ENCODE assay signal across 8 cellular contexts in genomic region chr7:17298102-17298839, GRCh38. TPM values are rescaled to one million over a fixed set of nuclear protein-coding genes. Genes with fewer than 3 reads are reported as not detected.
DNase-seq lines count a peak whose midpoint lies in the region; ATAC-seq, FAIRE-seq and TF ChIP-seq lines count a peak whose summit lies in the region.

TSS of gene AHR (plus strand) at chr7:17298652. CDS start at chr7:17299265, 613 bp downstream.

- peaks cover 6% of the 10 kb centered on the region; the same call in 1 of the 3 replicates for H3K9me3 ChIP-seq in A549

- WGBS in A549 (ENCODE audit: missing lambda C conversion rate), result 3% methylated on average over 21 of the region's 46 CpGs

- no peak for TF ChIP-seq CTCF in A549 (IDR thresholded peaks at IDR 0.05)
- no peak for TF ChIP-seq CTCF in choroid plexus epithelial cell (conservative IDR thresholded peaks at IDR 0.05; ENCODE audit: low read depth, low read length)

- POLR2A ChIA-PET in A549 (lab: Yijun Ruan, JAX), result interaction anchor here (0.6 to 2.9 kb wide), 17 partner anchors 9 to 350 kb away, joined by 3 to 20 read pairs (median 5); no protein-coding TSS in a partner anchor

- no peaks in the 10 kb centered on the region for H3K27me3 ChIP-seq in layer of hippocampus (ENCODE audit: control insufficient read depth, insufficient read depth, low read length)

- TF ChIP-seq EP300 in A549 (IDR thresholded peaks at IDR 0.05), result no peak

- H3K4me2 ChIP-seq in A549, result peak within 1 kb of the TSS; percentile 83

- peak; percentile 3 to 26; a peak in 1 of 5 replicates for TF ChIP-seq RAD21 in A549 (conservative IDR thresholded peaks at IDR 0.05 in 1 of 2, IDR thresholded peaks at IDR 0.05 in 1 of 2)

- ATAC-seq in A549, result peak; percentile 91 to 92
- ATAC-seq in HG03066 (IDR thresholded peaks at IDR 0.05; ENCODE audit: low read depth, unreplicated experiment), result peak; percentile 41

- CTCF ChIA-PET in A549 (lab: Yijun Ruan, JAX), result interaction anchor here (1.0 to 3.9 kb wide), 6 partner anchors 22 to 315 kb away, joined by 3 to 17 read pairs (median 3); no protein-coding TSS in a partner anchor

- peak; percentile 95 for TF ChIP-seq POLR2A in A549 (IDR thresholded peaks at IDR 0.05; ENCODE audit: low read length)
- peak; percentile 94 for TF ChIP-seq POLR2A in GM18526 (IDR thresholded peaks at IDR 0.05; ENCODE audit: extremely low read depth, insufficient read length)

- H3K27ac ChIP-seq in A549 (peak within 1 kb of the TSS; percentile 90 to 95), layer of hippocampus (ENCODE audit: low read depth, low read length) (peak within 1 kb of the TSS; percentile 86)

- no peak for FAIRE-seq in A549 (lab: Jason Lieb, UNC)

- peak within 1 kb of the TSS; percentile 84 for H3K4me3 ChIP-seq in A549
- peak within 1 kb of the TSS; percentile 83 for H3K4me3 ChIP-seq in choroid plexus epithelial cell (ENCODE audit: low read depth, low read length)

- H3K4me1 ChIP-seq in A549, result peaks cover 28% of the 10 kb centered on the region

- DNase-seq in A549 (ENCODE audit: low read depth in 1 of 2, low spot score in 1 of 2) (peak; percentile 59 to 97), NCI-H345 treated with DMSO at 0.1 percent for 48 hours (lab: John Stamatoyannopoulos, UW; ENCODE audit: unreplicated experiment) (peak; percentile 73), choroid plexus epithelial cell (ENCODE audit: low read depth) (peak; percentile 98)
- DNase-seq in activated CD4-positive, alpha-beta T cell treated with anti-CD3 and anti-CD28 coated beads for 24 hours (ENCODE audit: low read depth in 2 of 2), result peak; percentile 83 to 85
- peak; percentile 83 to 84 for DNase-seq in stimulated activated CD4-positive, alpha-beta T cell treated with anti-CD3 and anti-CD28 coated beads, Interleukin-1b, Interleukin-23, amount 100 ng/mL, for 4 hours (ENCODE audit: low read depth in 2 of 2)

TF ChIP-seq in A549, 52 proteins besides CTCF, POLR2A, EP300 and RAD21:
- TF ChIP-seq FOSL2 (IDR thresholded peaks at IDR 0.05), result no peak
- TF ChIP-seq FOSL2 (CRISPR knock-in tag; IDR thresholded peaks at IDR 0.05), result no peak
- peak; percentile 68; the same call in 1 of the 2 replicates for TF ChIP-seq HOXB13 (CRISPR knock-in tag; IDR thresholded peaks at IDR 0.05; ENCODE audit: low read depth)
- peak; percentile 83 for TF ChIP-seq EHF (CRISPR knock-in tag; IDR thresholded peaks at IDR 0.05)
- no peak for TF ChIP-seq NR3C1 (IDR thresholded peaks at IDR 0.05)
- TF ChIP-seq BCL3 (IDR thresholded peaks at IDR 0.05), result peak; percentile 85; the same call in 2 of the 3 replicates
- peak; percentile 65 for TF ChIP-seq USF2 (IDR thresholded peaks at IDR 0.05)
- TF ChIP-seq EHMT2 (IDR thresholded peaks at IDR 0.05; ENCODE audit: low read depth), result peak; percentile 91
- TF ChIP-seq E2F6 (IDR thresholded peaks at IDR 0.05; ENCODE audit: borderline replicate concordance, low read depth), result peak; percentile 65; the same call in 1 of the 2 replicates
- TF ChIP-seq TFCP2L1 (CRISPR knock-in tag; IDR thresholded peaks at IDR 0.05), result 0 out of 2 replicates have a peak, but pooled peaks have one; percentile 56
- TF ChIP-seq JUN (IDR thresholded peaks at IDR 0.05), result peak; percentile 47 to 79; a peak in 3 of 5 replicates
- no peak for TF ChIP-seq RFX5 (IDR thresholded peaks at IDR 0.05)
- peak; percentile 73; the same call in 1 of the 2 replicates for TF ChIP-seq ZSCAN20 (CRISPR knock-in tag; IDR thresholded peaks at IDR 0.05)
- peak; percentile 71; the same call in 1 of the 2 replicates for TF ChIP-seq PHF8 (IDR thresholded peaks at IDR 0.05; ENCODE audit: borderline replicate concordance, low read depth)
- no peak for TF ChIP-seq MAZ (IDR thresholded peaks at IDR 0.05; ENCODE audit: borderline replicate concordance, low read depth, low read length)

RNA-seq across cellular contexts. Expression of gene AHR, which starts in this region (rescaled TPM):
- polyA plus RNA-seq in A549 (2011; rRNA removed), result 14.3 and 50.1 TPM in 2 replicates
- polyA plus RNA-seq in A549 (2012; cell fraction: cytosol; rRNA removed), result 1.9 and 2.4 TPM in 2 replicates
- 4.5 and 7.6 TPM in 2 replicates for polyA plus RNA-seq in A549 (2012; cell fraction: nucleus; rRNA removed)
- polyA plus RNA-seq in A549 (2017; fragmentation: RNase III; extraction: RNeasy Plus Mini Kit Qiagen cat#74134 plus additional on column Dnase treatment), result 7.8 to 11.4 TPM (median 9.1 TPM) in 3 replicates
- 14.6 and 15.9 TPM in 2 replicates for polyA minus RNA-seq in A549 (2011; rRNA and poly(A)+ RNA removed)

Comparison
In these comparisons a context has a peak if more than half of its experiments do, and no peak if none do; other contexts are left out.
1. Peak in every context shown above with its lines: DNase-seq, ATAC-seq, H3K4me3 ChIP-seq and H3K27ac ChIP-seq.